ENCODE assay signal across 15 cellular contexts in the genomic region with DNA sequence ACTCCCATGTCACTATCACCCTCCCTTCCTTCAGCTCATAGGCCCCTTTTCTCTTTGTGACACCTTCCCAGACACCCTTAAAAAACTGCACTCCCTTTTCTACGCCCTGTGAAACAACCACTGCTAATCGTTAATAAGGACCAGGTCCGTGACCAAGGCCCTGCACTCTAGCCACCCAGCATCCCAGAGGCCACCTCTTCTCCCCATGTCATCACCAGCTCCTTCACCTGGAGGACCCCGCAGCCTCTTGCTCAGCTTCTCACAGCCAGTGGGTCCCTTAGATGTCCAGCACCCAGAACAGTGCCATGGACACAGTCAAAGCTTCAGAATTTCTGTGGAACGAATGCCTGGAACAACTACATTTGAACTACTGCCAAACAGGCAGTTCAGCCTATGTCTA. TPM values are rescaled to one million over a fixed set of nuclear protein-coding genes. Genes with fewer than 3 reads are reported as not detected.
DNase-seq lines count a peak whose midpoint lies in the region; ATAC-seq and TF ChIP-seq lines count a peak whose summit lies in the region.
"Had no signal": no experiment of that assay in that cellular context is flagged by ENCODE, and none has a peak within 500 bp of the region (broad histone marks: within the 10 kb centered on the region; RNA-seq: fewer than 3 reads in every experiment).

No MANE protein-coding gene starts in this region.

- H3K4me2 ChIP-seq in mammary epithelial cell (ENCODE audit: insufficient read depth, low read depth, low read length) (peak overlapping the region; percentile 87), mesenchymal stem cell (ENCODE audit: low read length, poor library complexity, severe bottlenecking) (peak overlapping the region; percentile 81), smooth muscle cell (peak overlapping the region; percentile 95)

- H2BK120ac ChIP-seq in mesenchymal stem cell (ENCODE audit: low read depth, low read length), result no peak overlapping the region

- H2AFZ ChIP-seq in mammary epithelial cell (ENCODE audit: low read depth, low read length), result no peak overlapping the region
- H2AFZ ChIP-seq in mesenchymal stem cell (ENCODE audit: low read depth, low read length), result no peak overlapping the region
- H2AFZ ChIP-seq in smooth muscle cell (ENCODE audit: low read depth), result no peak overlapping the region
- H2AFZ ChIP-seq: parathyroid adenoma had no signal

- DNase-seq in mammary epithelial cell (no peak), mesenchymal stem cell (no peak), smooth muscle cell (lab: John Stamatoyannopoulos, UW; ENCODE audit: unreplicated experiment) (no peak)
- DNase-seq: activated CD4-positive, alpha-beta T cell treated with anti-CD3 and anti-CD28 coated beads for 4 hours; activated naive CD8-positive, alpha-beta T cell treated with anti-CD3 and anti-CD28 coated beads for 36 hours; EL; lower lobe of right lung; NCI-H1417 treated with DMSO at 0.1 percent for 48 hours; RPMI8226; upper lobe of right lung had no signal

- H2BK15ac ChIP-seq in mesenchymal stem cell (ENCODE audit: low read depth, poor library complexity, severe bottlenecking), result peak overlapping the region; percentile 12

- H3K27ac ChIP-seq in HUES48 (ENCODE audit: low read depth, low read length) (no peak overlapping the region), mammary epithelial cell (ENCODE audit: insufficient read depth, low read depth, low read length) (no peak overlapping the region), mesenchymal stem cell (ENCODE audit: low read length, poor library complexity, severe bottlenecking) (peak overlapping the region; percentile 50), smooth muscle cell (ENCODE audit: low read depth) (no peak overlapping the region)
- H3K27ac ChIP-seq: parathyroid adenoma, upper lobe of right lung had no signal

- peaks cover 66% of the 10 kb centered on the region for H3K79me2 ChIP-seq in mammary epithelial cell (ENCODE audit: insufficient read depth, low read length)
- H3K79me2 ChIP-seq in smooth muscle cell (ENCODE audit: low read depth), result peaks cover 54% of the 10 kb centered on the region

- peaks cover 21% of the 10 kb centered on the region for H3K27me3 ChIP-seq in HUES48 (ENCODE audit: control insufficient read depth, insufficient read depth, low read length)
- H3K27me3 ChIP-seq in mammary epithelial cell (ENCODE audit: insufficient read depth, low read length), result no peaks in the 10 kb centered on the region
- H3K27me3 ChIP-seq in mesenchymal stem cell (ENCODE audit: control insufficient read depth in 1 of 2, insufficient read depth in 1 of 2, low read length in 2 of 2), result no peaks in the 10 kb centered on the region
- no peaks in the 10 kb centered on the region for H3K27me3 ChIP-seq in smooth muscle cell (ENCODE audit: low read depth)
- H3K27me3 ChIP-seq: upper lobe of right lung had no signal

- H3K9ac ChIP-seq in HUES48 (ENCODE audit: low read depth, low read length), result no peak overlapping the region
- no peak overlapping the region for H3K9ac ChIP-seq in mammary epithelial cell (ENCODE audit: insufficient read depth, low read length)
- peak overlapping the region; percentile 89 for H3K9ac ChIP-seq in mesenchymal stem cell (ENCODE audit: low read length)
- H3K9ac ChIP-seq in smooth muscle cell (ENCODE audit: low read depth), result no peak overlapping the region
- H3K9ac ChIP-seq: parathyroid adenoma had no signal

- CTCF ChIA-PET in mammary epithelial cell (lab: Charles Lee; ENCODE audit: low non-redundant PET), result no interaction called here

- 91% methylated on average over 5 of the region's 5 CpGs for WGBS in mammary epithelial cell (ENCODE audit: low coverage, missing lambda C conversion rate)
- 84% methylated on average over 5 of the region's 5 CpGs for WGBS in mesenchymal stem cell
- 87% methylated on average over 5 of the region's 5 CpGs for WGBS in smooth muscle cell (ENCODE audit: low lambda C conversion rate)

- H4K20me1 ChIP-seq in mammary epithelial cell (ENCODE audit: insufficient read depth, low read length) (no peaks in the 10 kb centered on the region), smooth muscle cell (ENCODE audit: low read depth) (peaks cover 59% of the 10 kb centered on the region)

- H3K36me3 ChIP-seq in HUES48 (ENCODE audit: control insufficient read depth, insufficient read depth, low read length) (no peaks in the 10 kb centered on the region), mammary epithelial cell (ENCODE audit: insufficient read depth, low read length) (no peaks in the 10 kb centered on the region), mesenchymal stem cell (ENCODE audit: control insufficient read depth in 1 of 2, insufficient read depth in 2 of 2, low read depth in 1 of 2, low read length in 2 of 2) (no peaks in the 10 kb centered on the region), smooth muscle cell (ENCODE audit: low read depth) (no peaks in the 10 kb centered on the region)
- H3K36me3 ChIP-seq: lower lobe of right lung, upper lobe of right lung had no signal

- in situ Hi-C loops in mammary epithelial cell (cut with MboI; ENCODE audit: low sequenced_read_pairs in 2 of 2), result no loop called here

- H3K9me3 ChIP-seq in HUES48 (ENCODE audit: control insufficient read depth, insufficient read depth, low read length) (no peaks in the 10 kb centered on the region), mammary epithelial cell (replicated peaks; ENCODE audit: insufficient read depth, low read length) (no peaks in the 10 kb centered on the region), mesenchymal stem cell (ENCODE audit: control insufficient read depth, low read length) (no peaks in the 10 kb centered on the region), smooth muscle cell (replicated peaks; ENCODE audit: low read depth) (no peaks in the 10 kb centered on the region)
- H3K9me3 ChIP-seq: lower lobe of right lung, upper lobe of right lung had no signal

- no peak overlapping the region for H4K91ac ChIP-seq in mesenchymal stem cell (ENCODE audit: low read length)

- 0 out of 2 replicates have a peak overlapping the region, but pooled peaks have one; percentile 86 for H3K4me3 ChIP-seq in HUES48 (ENCODE audit: low read depth, low read length)
- peak overlapping the region in 1 of 3 experiments; percentile 81 for H3K4me3 ChIP-seq in mammary epithelial cell (replicated peaks in 1 of 3; ENCODE audit: insufficient read depth in 1 of 3, low read depth in 2 of 3, low read length in 3 of 3)
- H3K4me3 ChIP-seq in mesenchymal stem cell (ENCODE audit: insufficient read depth in 1 of 2, low read depth in 1 of 2, low read length in 2 of 2), result peak overlapping the region; percentile 45 to 84
- peak overlapping the region; percentile 88 for H3K4me3 ChIP-seq in smooth muscle cell

- H3K79me1 ChIP-seq in mesenchymal stem cell (replicated peaks; ENCODE audit: low read length, poor library complexity, severe bottlenecking), result peaks cover 2% of the 10 kb centered on the region

- H4K8ac ChIP-seq in mesenchymal stem cell (ENCODE audit: low read length), result no peak overlapping the region

- no TSS peak for BruUV-seq in mammary epithelial cell (replicated peaks; lab: Mats Ljungman, UMichigan)

- dilution Hi-C loops in mammary epithelial cell (cut with HindIII; ENCODE audit: low sequenced_read_pairs), result loop anchor here (5.0 kb wide), 1 partner anchor 85 kb away; no protein-coding TSS in a partner anchor

- H3K23ac ChIP-seq in mesenchymal stem cell (ENCODE audit: low read length in 2 of 2), result peak overlapping the region in 1 of 2 experiments; percentile 23

- H2BK12ac ChIP-seq in mesenchymal stem cell (ENCODE audit: low read length in 2 of 2), result no peak overlapping the region

- H2BK5ac ChIP-seq in mesenchymal stem cell (ENCODE audit: low read depth, low read length, poor library complexity, severe bottlenecking), result peak overlapping the region; percentile 35

- H3K4ac ChIP-seq in mesenchymal stem cell (ENCODE audit: low read depth in 1 of 2, low read length in 2 of 2), result no peak overlapping the region

- no peak overlapping the region for H3K18ac ChIP-seq in mesenchymal stem cell (ENCODE audit: low read depth in 1 of 2, low read length in 2 of 2)

- H3K14ac ChIP-seq in mesenchymal stem cell (ENCODE audit: low read length in 2 of 2), result no peak overlapping the region

- H3F3A ChIP-seq in smooth muscle cell (ENCODE audit: low read depth), result no peaks in the 10 kb centered on the region

- ATAC-seq in HG03378 (IDR thresholded peaks at IDR 0.05; ENCODE audit: unreplicated experiment) (no peak), HG02870 (IDR thresholded peaks at IDR 0.05; ENCODE audit: unreplicated experiment) (no peak), GM18873 (IDR thresholded peaks at IDR 0.05; ENCODE audit: low FRiP score, unreplicated experiment) (no peak)
- ATAC-seq: lower lobe of right lung, upper lobe of right lung had no signal

- peaks cover 50% of the 10 kb centered on the region for H3K4me1 ChIP-seq in HUES48 (ENCODE audit: control insufficient read depth, insufficient read depth, low read length)
- peaks cover 31% of the 10 kb centered on the region for H3K4me1 ChIP-seq in mammary epithelial cell (ENCODE audit: insufficient read depth, low read length)
- H3K4me1 ChIP-seq in mesenchymal stem cell (ENCODE audit: control insufficient read depth, insufficient read depth, low read depth, low read length), result peaks cover 33% of the 10 kb centered on the region
- peaks cover 18% of the 10 kb centered on the region for H3K4me1 ChIP-seq in smooth muscle cell (ENCODE audit: low read depth)

- TF ChIP-seq CTCF in mammary epithelial cell (conservative IDR thresholded peaks at IDR 0.05 in 1 of 2, IDR thresholded peaks at IDR 0.05 in 1 of 2; ENCODE audit: extremely low read depth in 1 of 2, insufficient read depth in 1 of 2, low read depth in 1 of 2, low read length in 2 of 2) (no peak), smooth muscle cell (IDR thresholded peaks at IDR 0.05; ENCODE audit: borderline replicate concordance, insufficient read depth, poor library complexity, severe bottlenecking) (no peak)

- H2AK5ac ChIP-seq in mesenchymal stem cell (ENCODE audit: low read length, severe bottlenecking), result peak overlapping the region; percentile 95

- intact Hi-C loops in mammary epithelial cell (cut with micrococcal nuclease), result loop anchor here (2.0 to 5.0 kb wide), 2 partner anchors 40 to 160 kb away; no protein-coding TSS in a partner anchor

RNA-seq across cellular contexts. Expression of a gene that starts 2.3 kb away (rescaled TPM):
- 10 to 100 TPM; 47.1 to 58.7 TPM for total RNA-seq in mammary epithelial cell
- polyA plus RNA-seq in mammary epithelial cell, result 32.1 TPM
- polyA minus RNA-seq in mammary epithelial cell, result 48.8 TPM
- 37.3 TPM for polyA plus RNA-seq in mesenchymal stem cell (2013, experiment 1 of 2)
- polyA plus RNA-seq in mesenchymal stem cell (2013, experiment 2 of 2), result 35.9 TPM
- total RNA-seq in smooth muscle cell, result 26.0 and 29.6 TPM in 2 replicates
- 16.5 and 17.5 TPM in 2 replicates for polyA plus RNA-seq in smooth muscle cell
